ENCODE assay signal across 19 cellular contexts in the genomic region with DNA sequence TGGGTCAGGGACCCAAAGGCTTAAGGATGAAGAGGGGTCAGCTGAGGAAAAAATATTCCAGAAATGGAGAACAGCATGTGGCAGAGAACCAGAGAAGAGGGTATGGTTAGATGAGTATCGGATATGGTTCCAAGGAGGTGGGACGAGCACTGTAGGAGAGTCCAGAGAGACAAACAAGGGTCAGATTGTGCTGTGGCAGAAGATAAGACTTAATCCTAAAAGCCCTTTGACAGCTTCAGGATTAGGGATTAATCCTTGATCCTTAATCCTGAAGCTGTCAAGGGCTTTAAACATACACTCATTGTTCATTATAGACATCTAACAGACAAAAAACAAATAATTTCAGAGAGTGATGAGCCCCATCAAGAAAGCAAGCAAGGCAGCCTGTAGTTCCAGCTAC.
"Had no signal": no experiment of that assay in that cellular context is flagged by ENCODE, and none has a peak within 500 bp of the region (broad histone marks: within the 10 kb centered on the region; RNA-seq: fewer than 3 reads in every experiment).

No MANE protein-coding gene starts in this region.

- H3K4me3 Mint-ChIP-seq: T-cell had no signal

- H3K27ac Mint-ChIP-seq: T-cell had no signal

- H3K9me3 ChIP-seq: MG63, SK-N-SH had no signal

- H3K4me3 ChIP-seq: MG63 had no signal

- DNase-seq: KBM-7, MG63, NCI-H1092, NCI-H1105 treated with DMSO at 0.1 percent for 48 hours, NCI-H1417 treated with DMSO at 0.1 percent for 48 hours, NCI-H146, NCI-H1694 treated with DMSO at 0.1 percent for 48 hours, NCI-H1930, NCI-H2081, NCI-H2107, NCI-H2227 treated with DMSO at 0.1 percent for 48 hours, NCI-H526, Right ventricle myocardium superior, RPMI8226, SIG-M5, SK-N-SH, SW 1271, T-cell had no signal

- H3K27me3 ChIP-seq: MG63 had no signal

- H3K27ac ChIP-seq: HL-60 had no signal

- H3K36me3 ChIP-seq: MG63 had no signal

- H3K36me3 Mint-ChIP-seq: T-cell had no signal

- H3K9me3 Mint-ChIP-seq: T-cell had no signal
